Comparison of ENCODE assay signal across 10 cellular contexts in the genomic region with DNA sequence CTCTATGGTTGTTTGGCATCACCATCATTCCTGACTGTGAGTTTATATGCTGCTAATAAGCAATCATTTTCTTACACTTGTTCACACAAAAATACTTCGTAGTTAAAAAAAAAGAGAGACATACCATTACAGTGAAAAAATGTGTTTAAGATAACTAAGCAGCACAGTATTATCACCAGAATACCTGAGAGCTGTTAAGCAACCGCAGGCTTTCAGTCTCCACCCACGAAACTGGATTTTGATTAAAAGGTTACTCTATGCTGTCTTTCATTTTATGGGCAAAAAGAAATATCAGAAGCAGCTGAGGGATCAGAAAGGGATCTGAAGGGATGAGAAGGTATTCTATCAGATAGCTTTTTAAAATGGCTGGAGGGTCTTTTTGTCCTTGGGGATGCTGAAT.
"Had no signal": no experiment of that assay in that cellular context is flagged by ENCODE, and none has a peak within 500 bp of the region (broad histone marks: within the 10 kb centered on the region; RNA-seq: fewer than 3 reads in every experiment).

No MANE protein-coding gene starts in this region.

- H3K4me1 ChIP-seq: HAP-1 had no signal

- H3K9ac ChIP-seq: GM23248 had no signal

- DNase-seq: GM23248, GOT3, H7, HFFc6, KBM-7 had no signal

- ATAC-seq: HCT116, HepG2 had no signal

- H2AFZ ChIP-seq: GM23248 had no signal

- H3K27ac ChIP-seq: GM23248, HL-60 had no signal

- H3K4me3 ChIP-seq: GM23248, HAP-1 had no signal

- H3K27ac Mint-ChIP-seq: HFFc6, IgD-negative memory B cell had no signal

- H3K4me3 Mint-ChIP-seq: HFFc6, IgD-negative memory B cell had no signal

- H3K27me3 Mint-ChIP-seq: IgD-negative memory B cell had no signal

- H3K36me3 ChIP-seq: HAP-1 had no signal

- H3K9me3 ChIP-seq: HAP-1 had no signal
